25 cellular contexts compared by ENCODE assay signal in genomic region chr1:197686231-197686630, GRCh38.
"Had no signal": no experiment of that assay in that cellular context is flagged by ENCODE, and none has a peak within 500 bp of the region (broad histone marks: within the 10 kb centered on the region; RNA-seq: fewer than 3 reads in every experiment).

No MANE protein-coding gene starts in this region.

- H3K27ac ChIP-seq: left lung, lower lobe of right lung, ovary, suprapubic skin, thoracic aorta, tibial artery, upper lobe of right lung had no signal

- ATAC-seq: left colon, left lung, lower lobe of right lung, natural killer cell, upper lobe of right lung had no signal

- H3K4me3 ChIP-seq: left lung, lower lobe of right lung, ovary, right atrium auricular region, right lobe of liver, smooth muscle cell, suprapubic skin, thoracic aorta, tibial artery, upper lobe of right lung had no signal

- H3K9me3 ChIP-seq: ovary had no signal

- H3K36me3 ChIP-seq: left lung, lower lobe of right lung, ovary, right atrium auricular region, right lobe of liver, suprapubic skin, thoracic aorta, upper lobe of right lung had no signal

- H3K4me2 ChIP-seq: smooth muscle cell had no signal

- H3K4me3 Mint-ChIP-seq: immature natural killer cell; naive B cell; natural killer cell; stimulated activated naive CD8-positive, alpha-beta T cell treated with anti-CD3 and anti-CD28 coated beads, Interleukin-15, Interleukin-2, amounts not matched to agents 100 ng/mL and 50 ng/mL, for 24 hours had no signal

- H3K4me1 ChIP-seq: upper lobe of right lung had no signal

- H3K27me3 Mint-ChIP-seq: naive B cell; progenitor cell of endocrine pancreas; stimulated activated naive CD8-positive, alpha-beta T cell treated with anti-CD3 and anti-CD28 coated beads, Interleukin-15, Interleukin-2, amounts not matched to agents 100 ng/mL and 50 ng/mL, for 24 hours had no signal

- DNase-seq: hypothalamus; immature natural killer cell; kidney; left colon; left lung; lower lobe of right lung; mammary epithelial cell; mesenchymal stem cell; naive B cell; natural killer cell; ovary; right lobe of liver; stimulated activated CD4-positive, alpha-beta T cell treated with anti-CD3 and anti-CD28 coated beads, Interleukin-1b, Interleukin-23, amount 100 ng/mL, for 48 hours; stimulated activated CD4-positive, alpha-beta T cell treated with anti-CD3 and anti-CD28 coated beads, Interleukin-2, amount 100 ng/mL, for 48 hours; stimulated activated CD4-positive, alpha-beta T cell treated with anti-CD3 and anti-CD28 coated beads, Interleukin-4, amount 100 ng/mL, for 4 hours; stimulated activated CD8-positive, alpha-beta memory T cell treated with anti-CD3 and anti-CD28 coated beads, Interleukin-4, amount 100 ng/mL, for 48 hours; stimulated activated naive CD4-positive, alpha-beta T cell; tibial artery; upper lobe of right lung had no signal

- H3K27me3 ChIP-seq: left lung, ovary, right atrium auricular region, right lobe of liver, suprapubic skin, tibial artery, upper lobe of right lung had no signal

- H3K27ac Mint-ChIP-seq: immature natural killer cell; natural killer cell; progenitor cell of endocrine pancreas; stimulated activated naive CD8-positive, alpha-beta T cell treated with anti-CD3 and anti-CD28 coated beads, Interleukin-15, Interleukin-2, amounts not matched to agents 100 ng/mL and 50 ng/mL, for 24 hours had no signal
